8 cellular contexts compared by ENCODE assay signal in the genomic region with DNA sequence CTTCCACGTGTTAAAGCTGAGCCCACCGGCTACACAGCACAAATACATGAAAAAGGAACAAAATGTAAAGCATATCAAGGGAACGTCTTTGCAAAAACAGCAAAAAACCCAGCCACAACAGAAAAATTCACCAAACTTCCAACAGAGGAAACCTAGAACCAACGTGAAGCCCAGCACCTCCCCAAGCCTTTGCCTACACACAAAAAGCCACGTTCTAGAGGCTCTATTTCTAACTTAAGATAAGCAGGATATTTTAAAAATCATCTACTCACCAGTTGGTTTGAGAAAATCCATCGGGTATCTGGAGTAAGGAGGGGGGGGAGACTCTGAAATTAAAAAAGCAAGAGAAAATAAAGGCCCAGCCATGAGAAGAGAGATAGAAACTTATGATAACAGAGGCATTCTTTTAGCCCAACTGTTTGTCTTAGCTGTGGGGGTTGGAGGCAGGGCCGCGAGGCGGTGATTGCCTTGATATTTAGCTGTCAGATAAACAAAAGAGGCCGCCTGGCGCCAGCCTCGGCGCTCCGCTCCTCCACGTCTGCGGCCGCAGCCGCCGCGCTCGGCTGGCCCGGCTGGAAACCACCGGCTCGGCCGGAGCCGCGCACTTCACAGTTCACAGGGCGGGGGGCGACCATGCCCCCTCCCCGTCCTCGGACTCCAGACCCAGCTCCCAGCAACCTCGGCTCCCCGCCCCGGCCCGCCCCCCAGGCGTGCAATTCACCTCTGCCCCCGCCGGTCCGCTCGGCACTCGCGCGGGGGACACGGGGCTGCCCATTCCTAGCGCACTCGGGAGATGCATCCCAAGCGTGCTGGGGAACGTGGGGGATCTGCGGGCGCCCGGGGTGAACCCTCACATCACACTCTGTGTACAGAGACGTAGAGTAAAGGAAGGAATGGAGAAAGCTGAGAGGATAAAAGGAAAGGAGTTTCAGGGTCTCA. TPM values are rescaled to one million over a fixed set of nuclear protein-coding genes. Genes with fewer than 3 reads are reported as not detected.
DNase-seq lines count a peak whose midpoint lies in the region; ATAC-seq and TF ChIP-seq lines count a peak whose summit lies in the region.

No MANE protein-coding gene starts in this region.

- H3K9me3 Mint-ChIP-seq in natural killer cell, result no peaks in the 10 kb centered on the region

- peak overlapping the region; percentile 94 for H3K4me3 Mint-ChIP-seq in natural killer cell

- H3K27me3 Mint-ChIP-seq in natural killer cell (ENCODE audit: low read depth in 2 of 2), result no peaks in the 10 kb centered on the region

- H3K4me1 Mint-ChIP-seq in natural killer cell, result peaks cover 59 to 61% of the 10 kb centered on the region in 2 donors

- peak; percentile 26 for DNase-seq in SIG-M5 treated with dmso at 0.1 percent for 504 hours (lab: John Stamatoyannopoulos, UW; ENCODE audit: unreplicated experiment)
- no peak for DNase-seq in SIG-M5 (lab: John Stamatoyannopoulos, UW)
- DNase-seq in NCI-H2196 (lab: John Stamatoyannopoulos, UW; ENCODE audit: unreplicated experiment), result peak; percentile 45
- DNase-seq in activated T-cell treated with anti-CD3 and anti-CD28 coated beads, Interleukin-2, amount 50 U/mL, for 48 hours, result peak; percentile 38 to 58
- peak; percentile 52 for DNase-seq in fibroblast of gingiva (ENCODE audit: low read depth)
- DNase-seq in natural killer cell, result peak; percentile 67

- peak; percentile 7 to 43 (median 33) for ATAC-seq in natural killer cell
- ATAC-seq in HG03520 (IDR thresholded peaks at IDR 0.05; ENCODE audit: unreplicated experiment), result no peak
- no peak for ATAC-seq in HG02623 (IDR thresholded peaks at IDR 0.05; ENCODE audit: unreplicated experiment)

- peaks cover 20% of the 10 kb centered on the region for H3K36me3 Mint-ChIP-seq in natural killer cell

- intact Hi-C loops in natural killer cell (cut with micrococcal nuclease), result loop anchor here (2.0 to 10.0 kb wide), 6 partner anchors 14 to 866 kb away; a partner anchor contains a TSS

- TF ChIP-seq CTCF in natural killer cell (IDR thresholded peaks at IDR 0.05), result no peak

- H3K27ac Mint-ChIP-seq in natural killer cell, result peak overlapping the region; percentile 95 to 99

RNA-seq across cellular contexts. Expression of a gene that starts 2.4 kb away (rescaled TPM):
- total RNA-seq in natural killer cell, result 100 to 1,000 TPM; 127 to 204 (median 182) TPM

Comparison
In these comparisons a context has a peak if more than half of its experiments do, and no peak if none do; other contexts are left out.
1. ATAC-seq: peak in natural killer cell (3 of 3); none in HG03520 (single experiment) and HG02623 (single experiment).